Comparison of ENCODE assay signal across 1 cellular context in the genomic region with DNA sequence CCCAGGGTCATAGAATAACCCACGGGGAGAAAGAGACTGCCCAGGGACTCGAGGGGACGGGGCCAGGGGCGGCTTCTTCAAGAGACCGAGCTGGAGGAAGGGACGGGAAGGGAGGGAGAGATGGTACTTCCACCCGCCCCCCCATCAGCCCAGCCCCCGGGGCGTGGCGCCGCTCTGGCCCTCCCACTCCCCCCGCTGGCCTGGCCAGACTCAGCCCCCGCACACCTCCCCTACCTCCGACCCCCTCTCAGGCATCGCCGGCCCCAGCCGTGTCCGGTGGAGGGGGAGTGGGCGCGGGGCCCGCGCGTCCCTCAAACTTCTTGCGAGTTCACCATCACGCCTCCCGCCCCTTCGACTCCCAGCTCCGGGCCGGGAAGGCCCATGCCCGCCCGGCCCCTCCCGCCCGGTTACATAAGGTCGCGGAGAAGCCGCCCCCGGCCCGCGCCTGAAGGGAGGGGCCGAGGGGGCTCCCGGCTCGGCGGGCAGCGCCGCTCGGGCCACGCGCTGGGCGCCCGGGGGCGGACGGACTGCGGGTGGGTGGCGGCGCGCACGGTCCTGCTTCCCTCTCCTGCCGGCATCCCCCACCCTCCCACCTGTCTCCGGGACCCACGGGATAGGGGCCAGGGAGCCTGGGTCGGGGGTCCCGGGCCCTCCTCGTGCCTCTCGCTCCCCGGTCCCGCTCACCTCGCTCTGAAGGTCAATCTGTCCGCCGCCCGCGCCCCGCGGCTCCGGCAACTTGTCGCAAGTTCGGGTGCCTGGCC.
TF ChIP-seq lines count a peak whose summit lies in the region.

No MANE protein-coding gene starts in this region.

TF ChIP-seq in H1, 55 proteins besides CTCF, POLR2A, EP300 and RAD21:
- TF ChIP-seq EGR1 (IDR thresholded peaks at IDR 0.05; ENCODE audit: borderline replicate concordance, low read depth, low read length) (no peak), POU5F1 (IDR thresholded peaks at IDR 0.05; ENCODE audit: low read depth, low read length) (no peak), KDM1A (IDR thresholded peaks at IDR 0.05; ENCODE audit: borderline replicate concordance, low read length) (no peak), ASH2L (IDR thresholded peaks at IDR 0.05; ENCODE audit: low read length) (no peak), GTF2F1 (IDR thresholded peaks at IDR 0.05; ENCODE audit: borderline replicate concordance, low read depth, low read length) (no peak), SRF (IDR thresholded peaks at IDR 0.05; ENCODE audit: low read depth, low read length) (no peak), E2F6 (IDR thresholded peaks at IDR 0.05) (peak; percentile 12; the same call in 1 of the 2 replicates), SIN3A (conservative IDR thresholded peaks at IDR 0.05 in 1 of 2, IDR thresholded peaks at IDR 0.05 in 1 of 2; ENCODE audit: low read depth in 1 of 2, low read length in 2 of 2) (no peak), KDM4A (IDR thresholded peaks at IDR 0.05; ENCODE audit: low read depth, low read length, severe bottlenecking) (peak; percentile 32), EZH2 (IDR thresholded peaks at IDR 0.05; ENCODE audit: low read depth, low read length, severe bottlenecking) (no peak), MAFK (IDR thresholded peaks at IDR 0.05; ENCODE audit: low read depth, low read length) (no peak), JUN (IDR thresholded peaks at IDR 0.05; ENCODE audit: low read depth, low read length) (no peak), SUZ12 (IDR thresholded peaks at IDR 0.05; ENCODE audit: low read length) (no peak; the same call in 1 of the 2 replicates), SP4 (IDR thresholded peaks at IDR 0.05; ENCODE audit: low read length) (no peak), TAF1 (IDR thresholded peaks at IDR 0.05; ENCODE audit: low read depth, low read length) (no peak), TBP (IDR thresholded peaks at IDR 0.05; ENCODE audit: low read depth, low read length) (no peak), MAX (IDR thresholded peaks at IDR 0.05) (no peak), YY1 (IDR thresholded peaks at IDR 0.05; ENCODE audit: low read depth, low read length) (no peak)
